Comparison of ENCODE assay signal across 8 cellular contexts in the genomic region with DNA sequence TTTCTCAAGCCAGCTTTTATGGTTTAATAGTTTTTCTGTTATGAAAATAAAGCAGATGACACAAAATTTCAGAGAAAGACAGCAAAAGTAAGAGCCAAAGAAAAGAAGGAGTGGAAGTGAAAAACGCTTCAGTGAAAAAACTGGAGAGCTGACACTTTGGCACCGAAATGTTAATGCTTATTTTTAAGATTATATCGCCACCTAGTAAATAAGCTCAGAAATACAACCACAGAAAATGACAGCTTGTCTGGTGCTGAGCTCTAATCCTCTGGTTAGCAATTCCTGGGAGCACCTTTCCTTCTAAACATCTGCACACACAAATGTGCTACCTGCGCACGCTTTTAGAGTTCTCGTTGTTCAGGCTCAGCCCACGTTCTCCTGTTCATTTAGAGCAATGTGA.
DNase-seq lines count a peak whose midpoint lies in the region; ATAC-seq and TF ChIP-seq lines count a peak whose summit lies in the region.

No MANE protein-coding gene starts in this region.

- ATAC-seq in HG02610 (IDR thresholded peaks at IDR 0.05; ENCODE audit: unreplicated experiment): peak; percentile 63
- ATAC-seq in HG03097 (IDR thresholded peaks at IDR 0.05; ENCODE audit: low FRiP score, unreplicated experiment): no peak

- H3K27ac ChIP-seq in ascending aorta: no peak overlapping the region
- no peak overlapping the region for H3K27ac ChIP-seq in tibial artery

- no peaks in the 10 kb centered on the region for H3K36me3 ChIP-seq in ascending aorta
- H3K36me3 ChIP-seq in tibial artery: no peaks in the 10 kb centered on the region

- H3K4me3 ChIP-seq in ascending aorta (no peak overlapping the region), tibial artery (no peak overlapping the region)

- TF ChIP-seq CTCF in ascending aorta (IDR thresholded peaks at IDR 0.05): peak; percentile 15 to 52 (median 18)
- TF ChIP-seq CTCF in tibial artery (IDR thresholded peaks at IDR 0.05): peak; percentile 42 to 48

- H3K27me3 ChIP-seq in ascending aorta: no peaks in the 10 kb centered on the region
- H3K27me3 ChIP-seq in tibial artery: no peaks in the 10 kb centered on the region

- intact Hi-C loops in ascending aorta (cut with DNase I) (loop anchor here (1.0 to 5.0 kb wide), 2 partner anchors 307 to 729 kb away; no protein-coding TSS in a partner anchor), tibial artery (cut with DNase I; ENCODE audit: low total_unique reads) (loop anchor here (5.0 to 10.0 kb wide), 2 partner anchors 304 to 732 kb away; no protein-coding TSS in a partner anchor)

- H3K4me1 ChIP-seq in ascending aorta (no peaks in the 10 kb centered on the region), tibial artery (no peaks in the 10 kb centered on the region)

- DNase-seq in SIG-M5 treated with dmso at 0.1 percent for 504 hours (lab: John Stamatoyannopoulos, UW; ENCODE audit: unreplicated experiment): peak; percentile 44
- no peak for DNase-seq in SIG-M5 (lab: John Stamatoyannopoulos, UW)
- DNase-seq in NCI-H2171 (lab: John Stamatoyannopoulos, UW): peak; percentile 22
- DNase-seq in ascending aorta (ENCODE audit: low spot score in 2 of 2): no peak
- peak; percentile 67 for DNase-seq in inferior parietal cortex (ENCODE audit: extremely low spot score)
- DNase-seq in tibial artery: no peak

- H3K9me3 ChIP-seq in ascending aorta: no peaks in the 10 kb centered on the region
- no peaks in the 10 kb centered on the region for H3K9me3 ChIP-seq in tibial artery

Comparison
In these comparisons a context has a peak if more than half of its experiments do, and no peak if none do; other contexts are left out.
1. DNase-seq: peak in SIG-M5 treated with dmso at 0.1 percent for 504 hours (single experiment), NCI-H2171 (single experiment) and inferior parietal cortex (single experiment); none in SIG-M5 (single experiment), ascending aorta (0 of 2) and tibial artery (0 of 2).